Comparison of ENCODE assay signal across 17 cellular contexts in the genomic region with DNA sequence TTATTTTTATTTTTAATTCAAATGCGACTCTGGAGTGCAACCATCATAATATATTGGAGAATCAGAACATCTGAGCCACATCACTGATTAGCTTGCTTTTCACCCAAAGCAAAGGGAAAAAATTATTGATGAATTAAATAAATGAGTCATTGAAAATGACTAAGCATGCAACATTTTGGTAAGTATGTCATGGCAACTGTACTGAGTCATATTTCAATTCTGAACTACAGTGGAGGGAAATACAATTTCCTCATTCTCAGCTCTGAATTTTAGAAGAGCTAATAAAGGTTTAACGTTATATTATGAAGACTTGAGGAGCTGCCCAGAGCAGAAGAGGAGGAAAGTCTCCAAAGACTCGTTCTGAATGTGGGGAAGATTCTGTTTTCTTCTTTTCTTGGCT.
A peak's percentile ranks its signal among the peaks of the same experiment; 100 is the strongest.
DNase-seq lines count a peak whose midpoint lies in the region; ATAC-seq and TF ChIP-seq lines count a peak whose summit lies in the region.
"Had no signal": no experiment of that assay in that cellular context is flagged by ENCODE, and none has a peak within 500 bp of the region (broad histone marks: within the 10 kb centered on the region; RNA-seq: fewer than 3 reads in every experiment).

No MANE protein-coding gene starts in this region.

- DNase-seq in AG20443 (ENCODE audit: low spot score): peak; percentile 44
- peak; percentile 4 to 5 for DNase-seq in Kasumi-1 (lab: John Stamatoyannopoulos, UW)
- peak; percentile 13 for DNase-seq in amniotic epithelial cell (ENCODE audit: low read depth)
- DNase-seq in glomerular visceral epithelial cell (ENCODE audit: extremely low spot score): peak; percentile 23
- no peak for DNase-seq in tibial nerve (ENCODE audit: low spot score in 2 of 2)
- no peak for DNase-seq in hippocampal formation (lab: John Stamatoyannopoulos, UW)
- no peak for DNase-seq in NCI-H2107 (lab: John Stamatoyannopoulos, UW)
- DNase-seq: activated naive CD4-positive, alpha-beta T cell treated with anti-CD3 and anti-CD28 coated beads for 36 hours; NCI-H510A treated with DMSO at 0.1 percent for 48 hours; nucleus accumbens; Peyer's patch; stimulated activated CD4-positive, alpha-beta T cell treated with anti-CD3 and anti-CD28 coated beads, Interleukin-4, amount 100 ng/mL, for 24 hours; T-helper 1 cell had no signal

- peaks cover 0 to 4% (median 0%) of the 10 kb centered on the region in 4 donors for H3K9me3 ChIP-seq in tibial nerve
- H3K9me3 ChIP-seq: BLaER1, HAP-1, Peyer's patch had no signal

- no peak for ATAC-seq in GM21360 (IDR thresholded peaks at IDR 0.05; ENCODE audit: unreplicated experiment)
- ATAC-seq: activated CD4-positive, CD25-positive, alpha-beta regulatory T cell treated with anti-CD3 and anti-CD28 coated beads, Interleukin-2, amount 50 U/mL, for 24 hours had no signal

- TF ChIP-seq CTCF in tibial nerve (IDR thresholded peaks at IDR 0.05): no peak

- TF ChIP-seq POLR2A in tibial nerve (IDR thresholded peaks at IDR 0.05): no peak

- no peaks in the 10 kb centered on the region for H3K36me3 ChIP-seq in tibial nerve
- H3K36me3 ChIP-seq: BLaER1, HAP-1, Peyer's patch had no signal

- TF ChIP-seq EP300 in tibial nerve (IDR thresholded peaks at IDR 0.05): no peak

- H3K27me3 ChIP-seq in tibial nerve: no peaks in the 10 kb centered on the region
- H3K27me3 ChIP-seq: BLaER1, Peyer's patch had no signal

- H3K27ac ChIP-seq in tibial nerve: no peak overlapping the region
- H3K27ac ChIP-seq: BLaER1, Peyer's patch had no signal

- H3K4me3 ChIP-seq in tibial nerve: no peak overlapping the region
- H3K4me3 ChIP-seq: BLaER1, HAP-1, Peyer's patch had no signal

- 59 to 65% methylated on average over 3 of the region's 3 CpGs for WGBS in tibial nerve, 2 donors

- H3K4me1 ChIP-seq in tibial nerve: no peaks in the 10 kb centered on the region
- H3K4me1 ChIP-seq: BLaER1, Peyer's patch had no signal

Comparison
In these comparisons a context has a peak if more than half of its experiments do, and no peak if none do; other contexts are left out.
1. DNase-seq: peak in AG20443 (single experiment), Kasumi-1 (2 of 2), amniotic epithelial cell (single experiment) and glomerular visceral epithelial cell (single experiment); none in tibial nerve (0 of 2), hippocampal formation (0 of 2) and NCI-H2107 (single experiment).